Comparison of ENCODE assay signal across 8 cellular contexts in genomic region chr20:6767536-6768227, GRCh38. TPM values are rescaled to one million over a fixed set of nuclear protein-coding genes. Genes with fewer than 3 reads are reported as not detected.
A peak's percentile ranks its signal among the peaks of the same experiment; 100 is the strongest.
DNase-seq lines count a peak whose midpoint lies in the region; ATAC-seq and TF ChIP-seq lines count a peak whose summit lies in the region.

TSS of gene BMP2 (plus strand) at chr20:6767686. CDS start at chr20:6770127, 2,441 bp downstream.

- H2AFZ ChIP-seq in OCI-LY7 (ENCODE audit: low read length) = 0 out of 2 replicates have a peak within 1 kb of the TSS, but pooled peaks have one; percentile 40

- H3K4me2 ChIP-seq in OCI-LY7 (ENCODE audit: low read length) = peak within 1 kb of the TSS; percentile 55

- DNase-seq in Ammon's horn (ENCODE audit: low spot score) = peak; percentile 52
- no peak for DNase-seq in OCI-LY7 (ENCODE audit: low spot score)
- DNase-seq in choroid plexus epithelial cell (ENCODE audit: low read depth) = peak; percentile 66
- peak; percentile 83 for DNase-seq in kidney tubule cell (ENCODE audit: low spot score)

- H3K4me3 ChIP-seq in OCI-LY7 (ENCODE audit: low read depth, low read length, poor library complexity, severe bottlenecking) (peak within 1 kb of the TSS; percentile 61), choroid plexus epithelial cell (ENCODE audit: low read depth, low read length) (peak within 1 kb of the TSS; percentile 73), skin epidermis (peak within 1 kb of the TSS; percentile 54 to 77 (median 66))

- H3K4me1 ChIP-seq in OCI-LY7 (ENCODE audit: insufficient read depth, low read length, poor library complexity, severe bottlenecking) = no peaks in the 10 kb centered on the region

- H3K27ac ChIP-seq in OCI-LY7 (ENCODE audit: low read depth, low read length, poor library complexity, severe bottlenecking) (no peak within 1 kb of the TSS), skin epidermis (peak within 1 kb of the TSS in 18 of 21 experiments; percentile 20 to 86 (median 70))

- H3K79me2 ChIP-seq in OCI-LY7 (ENCODE audit: insufficient read depth, low read depth, low read length) = no peaks in the 10 kb centered on the region

- CTCF ChIA-PET in OCI-LY7 (lab: Charles Lee; ENCODE audit: unreplicated experiment) = no interaction called here

- intact Hi-C loops in OCI-LY7 (cut with micrococcal nuclease; ENCODE audit: unreplicated experiment) = loop anchor here (5.0 kb wide), 1 partner anchor 1090 kb away; no protein-coding TSS in a partner anchor

- H3K9me2 ChIP-seq in OCI-LY7 (ENCODE audit: insufficient read depth, low read length) = no peaks in the 10 kb centered on the region

- no peak for TF ChIP-seq CTCF in OCI-LY7 (conservative IDR thresholded peaks at IDR 0.05; ENCODE audit: low read length)
- TF ChIP-seq CTCF in choroid plexus epithelial cell (conservative IDR thresholded peaks at IDR 0.05; ENCODE audit: low read depth, low read length) = no peak

- POLR2A ChIA-PET in OCI-LY7 (lab: Charles Lee) = no interaction called here

- no peaks in the 10 kb centered on the region for H3K9me3 ChIP-seq in OCI-LY7 (ENCODE audit: low read length)

- no peaks in the 10 kb centered on the region for H3K36me3 ChIP-seq in OCI-LY7 (ENCODE audit: insufficient read depth, low read length)

- H4K20me1 ChIP-seq in OCI-LY7 (ENCODE audit: insufficient read depth, low read length) = no peaks in the 10 kb centered on the region

- ATAC-seq in GM18868 (IDR thresholded peaks at IDR 0.05; ENCODE audit: unreplicated experiment) (peak; percentile 75), HG03196 (IDR thresholded peaks at IDR 0.05; ENCODE audit: unreplicated experiment) (peak; percentile 50), GM18870 (IDR thresholded peaks at IDR 0.05; ENCODE audit: unreplicated experiment) (no peak)

- BruUV-seq in OCI-LY7 (replicated peaks; lab: Mats Ljungman, UMichigan) = no TSS peak

RNA-seq across cellular contexts. Expression of gene BMP2, which starts in this region (rescaled TPM):
- total RNA-seq in OCI-LY7 (2014; rRNA removed; shearing (Covaris generic)) = not detected in 2 replicates
- total RNA-seq in OCI-LY7 (2022) = not detected in 2 replicates
